1 cellular context compared by ENCODE assay signal in the genomic region with DNA sequence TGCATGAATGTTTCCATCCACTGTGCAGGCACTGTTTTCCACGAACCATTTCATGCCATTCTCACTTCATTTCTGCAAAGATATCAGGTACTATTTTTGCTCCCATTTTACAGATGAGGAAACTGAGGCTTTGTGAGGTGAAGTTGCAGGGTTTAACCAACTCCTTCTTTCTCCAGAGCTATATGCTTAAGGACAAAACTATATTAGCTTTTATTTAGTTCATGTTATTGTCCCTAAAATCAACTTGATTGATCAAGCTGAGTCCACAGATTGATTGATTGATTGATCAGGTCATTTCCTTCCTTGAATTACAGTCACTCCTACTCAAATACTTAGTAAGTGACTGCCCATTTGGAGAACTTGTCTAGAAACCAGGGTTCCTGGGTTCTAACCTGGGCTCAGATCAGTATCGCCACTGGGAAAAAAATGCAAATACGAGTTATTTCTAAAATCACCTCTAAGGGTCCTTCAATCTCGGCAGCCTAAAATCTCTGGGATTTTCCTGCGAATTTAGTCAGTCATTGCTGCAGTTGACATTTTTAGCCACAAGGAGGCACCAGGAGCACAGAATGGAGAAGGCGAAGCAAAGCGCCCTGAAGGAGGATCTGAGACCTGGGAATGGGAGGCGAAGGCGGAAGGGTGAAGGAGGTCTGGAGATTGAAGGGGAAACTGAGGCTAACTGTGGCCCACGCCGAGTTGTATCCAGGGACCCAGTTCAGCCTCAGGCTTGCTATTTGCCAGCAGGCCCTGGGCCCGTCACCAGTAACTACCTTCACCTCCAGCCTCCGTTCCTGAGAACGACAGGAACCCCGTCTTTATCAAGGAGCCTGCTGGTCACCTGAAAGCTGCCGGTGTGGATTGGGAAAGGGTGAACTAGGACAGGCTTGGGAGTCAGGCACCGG.
TF ChIP-seq lines count a peak whose summit lies in the region.

No MANE protein-coding gene starts in this region.

TF ChIP-seq in IMR-90, 13 proteins besides CTCF, POLR2A, EP300 and RAD21:
- TF ChIP-seq SMC3 (IDR thresholded peaks at IDR 0.05; ENCODE audit: low read depth, low read length): peak; percentile 97
- TF ChIP-seq MAFK (IDR thresholded peaks at IDR 0.05; ENCODE audit: low read depth, low read length): no peak
TF ChIP-seq in IMR-90: peak in this region for 1.
